In genomic region chr1:33684346-33685122, GRCh38 we compare ENCODE assay signal across 16 cellular contexts.
"Had no signal": no experiment of that assay in that cellular context is flagged by ENCODE, and none has a peak within 500 bp of the region (broad histone marks: within the 10 kb centered on the region; RNA-seq: fewer than 3 reads in every experiment).

No MANE protein-coding gene starts in this region.

- ATAC-seq: activated CD4-positive, alpha-beta T cell treated with anti-CD3 and anti-CD28 coated beads for 36 hours; activated CD8-positive, alpha-beta T cell treated with anti-CD3 and anti-CD28 coated beads, Interleukin-2, amount 10 ng/mL, durations not matched to agents 7 days and 5 days; activated T-helper 17 cell treated with anti-CD3 and anti-CD28 coated beads, Interleukin-2, amount 50 U/mL, for 72 hours; body of pancreas had no signal

- DNase-seq: activated CD4-positive, alpha-beta T cell treated with anti-CD3 and anti-CD28 coated beads for 36 hours; activated CD8-positive, alpha-beta T cell treated with anti-CD3 and anti-CD28 coated beads, Interleukin-2, amount 10 ng/mL, durations not matched to agents 7 days and 5 days; activated naive CD4-positive, alpha-beta T cell treated with anti-CD3 and anti-CD28 coated beads for 36 hours; body of pancreas; cortex of kidney; effector CD8-positive, alpha-beta T cell; kidney; mesendoderm; nephron progenitor cell; stimulated activated CD4-positive, alpha-beta T cell treated with anti-CD3 and anti-CD28 coated beads, Interleukin-12 subunit alpha, Interleukin-12 subunit beta, amount 100 ng/mL, for 4 hours; stimulated activated naive CD4-positive, alpha-beta T cell treated with Interleukin-2 at 50 U/mL for 16 hours; T1000; trophoblast cell; WERI-Rb-1 had no signal

- H3K4me3 ChIP-seq: body of pancreas, hepatocyte had no signal
